ENCODE assay signal across 11 cellular contexts in genomic region chr12:130633771-130634170, GRCh38.
A peak's percentile ranks its signal among the peaks of the same experiment; 100 is the strongest.
DNase-seq lines count a peak whose midpoint lies in the region; ATAC-seq, FAIRE-seq and TF ChIP-seq lines count a peak whose summit lies in the region.
"Had no signal": no experiment of that assay in that cellular context is flagged by ENCODE, and none has a peak within 500 bp of the region (broad histone marks: within the 10 kb centered on the region; RNA-seq: fewer than 3 reads in every experiment).

No MANE protein-coding gene starts in this region.

- H3K4me1 ChIP-seq in HEK293 (ENCODE audit: control insufficient read depth, insufficient read depth, low read length), result no peaks in the 10 kb centered on the region

- H3K36me3 ChIP-seq in HEK293 (ENCODE audit: control insufficient read depth in 2 of 2, insufficient read depth in 1 of 2, low read length in 2 of 2), result no peaks in the 10 kb centered on the region

- POLR2A ChIA-PET in HEK293 (lab: Yijun Ruan, JAX), result no interaction called here

- ATAC-seq in GM18868 (IDR thresholded peaks at IDR 0.05; ENCODE audit: unreplicated experiment), result no peak
- no peak for ATAC-seq in sciatic nerve
- no peak for ATAC-seq in stimulated activated naive B cell treated with anti-CD40 and anti-IgM and Interleukin-4, amounts not matched to agents 10 μg/mL and 1 μg/mL and 100 μg/mL, for 72 hours (replicated peaks)
- ATAC-seq: Right ventricle myocardium inferior had no signal

- DNase-seq in NCI-H510A (lab: John Stamatoyannopoulos, UW) (peak; percentile 98), epithelial cell of esophagus (ENCODE audit: low read depth) (peak; percentile 7), posterior vena cava (ENCODE audit: low spot score) (peak; percentile 72), RCC 7860 (ENCODE audit: low spot score) (no peak), sciatic nerve (ENCODE audit: low spot score) (no peak)
- no peak for DNase-seq in stimulated activated naive B cell treated with anti-CD40 and anti-IgM and Interleukin-4, amounts not matched to agents 10 μg/mL and 1 μg/mL and 100 μg/mL, for 72 hours
- DNase-seq: naive B cell had no signal

- CTCF ChIA-PET in HEK293 (lab: Yijun Ruan, JAX), result interaction anchor here (0.6 kb wide), 2 partner anchors 64 to 387 kb away, joined by 3 read pairs; no protein-coding TSS in a partner anchor

- no peaks in the 10 kb centered on the region for H3K9me3 ChIP-seq in HEK293 (ENCODE audit: control insufficient read depth, insufficient read depth, low read depth, low read length)

- intact Hi-C loops in posterior vena cava (cut with DNase I) (no loop called here), sciatic nerve (cut with DNase I) (no loop called here)

- peaks cover 15 to 27% of the 10 kb centered on the region in 2 donors for H3K27me3 Mint-ChIP-seq in stimulated activated naive B cell treated with anti-CD40 and anti-IgM and Interleukin-4, amounts not matched to agents 10 μg/mL and 1 μg/mL and 100 μg/mL, for 72 hours

- no peak overlapping the region for H3K4me3 Mint-ChIP-seq in stimulated activated naive B cell treated with anti-CD40 and anti-IgM and Interleukin-4, amounts not matched to agents 10 μg/mL and 1 μg/mL and 100 μg/mL, for 72 hours
- H3K4me3 Mint-ChIP-seq: naive B cell had no signal

- no peak overlapping the region for H3K27ac Mint-ChIP-seq in stimulated activated naive B cell treated with anti-CD40 and anti-IgM and Interleukin-4, amounts not matched to agents 10 μg/mL and 1 μg/mL and 100 μg/mL, for 72 hours
- H3K27ac Mint-ChIP-seq: naive B cell had no signal

- H3K4me1 Mint-ChIP-seq in stimulated activated naive B cell treated with anti-CD40 and anti-IgM and Interleukin-4, amounts not matched to agents 10 μg/mL and 1 μg/mL and 100 μg/mL, for 72 hours, result no peaks in the 10 kb centered on the region
- H3K4me1 Mint-ChIP-seq: naive B cell had no signal

- H3K9me3 Mint-ChIP-seq in stimulated activated naive B cell treated with anti-CD40 and anti-IgM and Interleukin-4, amounts not matched to agents 10 μg/mL and 1 μg/mL and 100 μg/mL, for 72 hours, result peaks cover 0 to 7% of the 10 kb centered on the region in 2 donors

- no peak for FAIRE-seq in RCC 7860 (lab: Jason Lieb, UNC)
- FAIRE-seq: endothelial cell of umbilical vein had no signal

- TF ChIP-seq CTCF in HEK293 (tag by site-specific recombination; IDR thresholded peaks at IDR 0.05), result no peak
- TF ChIP-seq CTCF in epithelial cell of esophagus (IDR thresholded peaks at IDR 0.05; ENCODE audit: insufficient read depth, low read depth, low read length, missing control alignments), result no peak

- H3K27ac ChIP-seq in HEK293 (ENCODE audit: extremely low read depth, low read depth, low read length), result no peak overlapping the region

- H3K4me3 ChIP-seq in HEK293 (ENCODE audit: low read depth, low read length) (no peak overlapping the region), epithelial cell of esophagus (ENCODE audit: low read length) (no peak overlapping the region)

- H3K36me3 Mint-ChIP-seq in stimulated activated naive B cell treated with anti-CD40 and anti-IgM and Interleukin-4, amounts not matched to agents 10 μg/mL and 1 μg/mL and 100 μg/mL, for 72 hours, result no peaks in the 10 kb centered on the region
- H3K36me3 Mint-ChIP-seq: naive B cell had no signal

TF ChIP-seq in HEK293, 187 proteins besides CTCF, POLR2A, EP300 and RAD21:
- TF ChIP-seq ELK4 (IDR thresholded peaks at IDR 0.05; ENCODE audit: borderline replicate concordance, low read depth, low read length) (no peak), ZIC2 (tag by site-specific recombination; IDR thresholded peaks at IDR 0.05) (peak; percentile 42; the same call in 1 of the 2 replicates), ZNF23 (tag by site-specific recombination; IDR thresholded peaks at IDR 0.05; ENCODE audit: borderline replicate concordance) (no peak), HIC1 (tag by site-specific recombination; IDR thresholded peaks at IDR 0.05) (no peak)

Comparison
In these comparisons a context has a peak if more than half of its experiments do, and no peak if none do; other contexts are left out.
1. DNase-seq: peak in NCI-H510A (single experiment), epithelial cell of esophagus (single experiment) and posterior vena cava (single experiment); none in RCC 7860 (single experiment), sciatic nerve (single experiment) and stimulated activated naive B cell treated with anti-CD40 and anti-IgM and Interleukin-4, amounts not matched to agents 10 μg/mL and 1 μg/mL and 100 μg/mL, for 72 hours (single experiment).